ENCODE assay signal across 12 cellular contexts in genomic region chr9:72193478-72193881, GRCh38. TPM values are rescaled to one million over a fixed set of nuclear protein-coding genes. Genes with fewer than 3 reads are reported as not detected.
DNase-seq lines count a peak whose midpoint lies in the region; ATAC-seq and TF ChIP-seq lines count a peak whose summit lies in the region.
"Had no signal": no experiment of that assay in that cellular context is flagged by ENCODE, and none has a peak within 500 bp of the region (broad histone marks: within the 10 kb centered on the region; RNA-seq: fewer than 3 reads in every experiment).

No MANE protein-coding gene starts in this region.

- no peak for TF ChIP-seq POLR2A in adrenal gland (IDR thresholded peaks at IDR 0.05)

- peaks cover 2% of the 10 kb centered on the region for H3K27me3 Mint-ChIP-seq in osteocyte (ENCODE audit: unreplicated experiment)

- peak; percentile 13 for DNase-seq in SKM-1 treated with dmso at 0.1 percent for 144 hours (lab: John Stamatoyannopoulos, UW; ENCODE audit: unreplicated experiment)
- DNase-seq in Right ventricle myocardium inferior (ENCODE audit: missing footprints): no peak
- no peak for DNase-seq in osteocyte (ENCODE audit: extremely low spot score, unreplicated experiment)
- DNase-seq in adrenal gland: no peak
- no peak for DNase-seq in activated gamma-delta T cell treated with Interleukin-2 at 50 U/mL for 16 hours
- DNase-seq: activated CD8-positive, alpha-beta memory T cell treated with anti-CD3 and anti-CD28 coated beads, Interleukin-2, amount 50 U/mL, for 48 hours; CD4-positive, CD25-positive, alpha-beta regulatory T cell; upper lobe of right lung had no signal

- H3K27ac ChIP-seq in adrenal gland: no peak overlapping the region
- H3K27ac ChIP-seq: upper lobe of right lung had no signal

- peak; percentile 65 for ATAC-seq in GM18519 (IDR thresholded peaks at IDR 0.05; ENCODE audit: low FRiP score, unreplicated experiment)
- ATAC-seq in GM21515 (IDR thresholded peaks at IDR 0.05; ENCODE audit: unreplicated experiment): peak; percentile 80
- ATAC-seq in HG03064 (IDR thresholded peaks at IDR 0.05; ENCODE audit: low read depth, unreplicated experiment): peak; percentile 92
- ATAC-seq in Right ventricle myocardium inferior: no peak
- ATAC-seq: esophagus mucosa, upper lobe of right lung had no signal

- no peaks in the 10 kb centered on the region for H3K36me3 Mint-ChIP-seq in osteocyte (ENCODE audit: unreplicated experiment)
- H3K36me3 Mint-ChIP-seq: CD4-positive, CD25-positive, alpha-beta regulatory T cell had no signal

- H3K4me3 ChIP-seq in adrenal gland: no peak overlapping the region
- H3K4me3 ChIP-seq: upper lobe of right lung had no signal

- TF ChIP-seq CTCF in osteocyte (IDR thresholded peaks at IDR 0.05) (no peak), adrenal gland (IDR thresholded peaks at IDR 0.05) (no peak)

- no peak overlapping the region for H3K27ac Mint-ChIP-seq in osteocyte (ENCODE audit: unreplicated experiment)
- H3K27ac Mint-ChIP-seq: CD4-positive, CD25-positive, alpha-beta regulatory T cell had no signal

- H3K4me1 ChIP-seq in adrenal gland (replicated peaks in 1 of 2): no peaks in the 10 kb centered on the region
- H3K4me1 ChIP-seq: upper lobe of right lung had no signal

- no peaks in the 10 kb centered on the region for H3K36me3 ChIP-seq in adrenal gland (replicated peaks in 1 of 2)
- H3K36me3 ChIP-seq: upper lobe of right lung had no signal

- peaks cover 4% of the 10 kb centered on the region for H3K9me3 Mint-ChIP-seq in osteocyte (ENCODE audit: unreplicated experiment)

- WGBS in adrenal gland, 4 donors: 73 to 77% (median 75%) methylated on average over 5 of the region's 5 CpGs

- H3K4me3 Mint-ChIP-seq in osteocyte (ENCODE audit: unreplicated experiment): no peak overlapping the region
- H3K4me3 Mint-ChIP-seq: CD4-positive, CD25-positive, alpha-beta regulatory T cell had no signal

- peaks cover 3% of the 10 kb centered on the region for H3K27me3 ChIP-seq in adrenal gland
- H3K27me3 ChIP-seq: upper lobe of right lung had no signal

- H3K4me1 Mint-ChIP-seq in osteocyte (ENCODE audit: unreplicated experiment): no peaks in the 10 kb centered on the region
- H3K4me1 Mint-ChIP-seq: CD4-positive, CD25-positive, alpha-beta regulatory T cell had no signal

- no peaks in the 10 kb centered on the region for H3K9me3 ChIP-seq in adrenal gland (replicated peaks in 1 of 3)
- H3K9me3 ChIP-seq: upper lobe of right lung had no signal

- intact Hi-C loops in Right ventricle myocardium inferior (cut with DNase I): no loop called here
- intact Hi-C loops in adrenal gland (cut with DNase I): no loop called here

RNA-seq across cellular contexts. Expression of gene GDA, which starts 44.2 kb away (rescaled TPM):
- 3.1 TPM for total RNA-seq in Right ventricle myocardium inferior
- not detected in 2 replicates for total RNA-seq in osteocyte
- 1 to 10 TPM in 3 of 8 donors, under 1 TPM in 3, not detected in 2; 0.06 to 2.8 (median 0.68) TPM for total RNA-seq in adrenal gland
- 1 to 10 TPM in 1 of 3 donors, under 1 TPM in 2; 0.57 to 1.8 (median 0.64) TPM for polyA plus RNA-seq in adrenal gland
- total RNA-seq: CD4-positive, CD25-positive, alpha-beta regulatory T cell had no signal
- polyA plus RNA-seq: CD4-positive, CD25-positive, alpha-beta regulatory T cell had no signal
